ENCODE assay signal across 8 cellular contexts in genomic region chr3:14651440-14652251, GRCh38. TPM values are rescaled to one million over a fixed set of nuclear protein-coding genes. Genes with fewer than 3 reads are reported as not detected.
DNase-seq lines count a peak whose midpoint lies in the region; ATAC-seq lines count a peak whose summit lies in the region.

CCDC174 (plus strand) TSS chr3:14651762; CDS start chr3:14651837, 75 bp downstream.

- H3K4me2 ChIP-seq in BLaER1 treated with 17β-estradiol and CSF1 and Interleukin-3, amounts not matched to agents 10 nM and 100 nM = peak within 1 kb of the TSS; percentile 75 to 94 (median 86)

- peak; percentile 97 for ATAC-seq in GM19351 (IDR thresholded peaks at IDR 0.05; ENCODE audit: unreplicated experiment)
- ATAC-seq in HG03521 (IDR thresholded peaks at IDR 0.05; ENCODE audit: unreplicated experiment) = peak; percentile 98
- peak; percentile 94 for ATAC-seq in left lobe of liver

- peak within 1 kb of the TSS; percentile 82 to 96 (median 90) for H3K27ac ChIP-seq in BLaER1 treated with 17β-estradiol and CSF1 and Interleukin-3, amounts not matched to agents 10 nM and 100 nM

- DNase-seq in NCI-H748 (lab: John Stamatoyannopoulos, UW; ENCODE audit: unreplicated experiment) (peak; percentile 97), dedifferentiated amniotic fluid mesenchymal stem cell (ENCODE audit: extremely low spot score) (peak; percentile 96), left lobe of liver (ENCODE audit: low spot score) (peak; percentile 96)
- DNase-seq in activated CD4-positive, alpha-beta T cell treated with anti-CD3 and anti-CD28 coated beads, Interleukin-2, amount 50 U/mL, for 1 hour = peak; percentile 92
- DNase-seq in stimulated activated CD4-positive, alpha-beta T cell treated with anti-CD3 and anti-CD28 coated beads, Interleukin-2, amount 100 ng/mL, for 4 hours (ENCODE audit: low read depth) = peak; percentile 92

- peaks cover 0 to 8% (median under 1%) of the 10 kb centered on the region in 11 experiments; a peak in 6 of 22 replicates for H4K20me1 ChIP-seq in BLaER1 treated with 17β-estradiol and CSF1 and Interleukin-3, amounts not matched to agents 10 nM and 100 nM

- no peaks in the 10 kb centered on the region for H3K27me3 ChIP-seq in BLaER1 treated with 17β-estradiol and CSF1 and Interleukin-3, amounts not matched to agents 10 nM and 100 nM

- peaks cover 24 to 39% (median 29%) of the 10 kb centered on the region in 10 experiments for H3K4me1 ChIP-seq in BLaER1 treated with 17β-estradiol and CSF1 and Interleukin-3, amounts not matched to agents 10 nM and 100 nM

- peak within 1 kb of the TSS; percentile 82 to 98 (median 93) for H3K9ac ChIP-seq in BLaER1 treated with 17β-estradiol and CSF1 and Interleukin-3, amounts not matched to agents 10 nM and 100 nM

- no peaks in the 10 kb centered on the region for H3K9me3 ChIP-seq in BLaER1 treated with 17β-estradiol and CSF1 and Interleukin-3, amounts not matched to agents 10 nM and 100 nM (replicated peaks in 1 of 11)

- H3K36me3 ChIP-seq in BLaER1 treated with 17β-estradiol and CSF1 and Interleukin-3, amounts not matched to agents 10 nM and 100 nM = peaks cover 19 to 33% (median 21%) of the 10 kb centered on the region in 11 experiments

- peak within 1 kb of the TSS; percentile 70 to 90 (median 80) for H3K4me3 ChIP-seq in BLaER1 treated with 17β-estradiol and CSF1 and Interleukin-3, amounts not matched to agents 10 nM and 100 nM

RNA-seq across cellular contexts. Expression of gene CCDC174, which starts in this region (rescaled TPM):
- 6.4 TPM for total RNA-seq in left lobe of liver

Comparison
In these comparisons a context has a peak if more than half of its experiments do, and no peak if none do; other contexts are left out.
1. Peak in every context shown above with its lines: DNase-seq, ATAC-seq, H3K4me3 ChIP-seq and H3K27ac ChIP-seq.